In the genomic region with DNA sequence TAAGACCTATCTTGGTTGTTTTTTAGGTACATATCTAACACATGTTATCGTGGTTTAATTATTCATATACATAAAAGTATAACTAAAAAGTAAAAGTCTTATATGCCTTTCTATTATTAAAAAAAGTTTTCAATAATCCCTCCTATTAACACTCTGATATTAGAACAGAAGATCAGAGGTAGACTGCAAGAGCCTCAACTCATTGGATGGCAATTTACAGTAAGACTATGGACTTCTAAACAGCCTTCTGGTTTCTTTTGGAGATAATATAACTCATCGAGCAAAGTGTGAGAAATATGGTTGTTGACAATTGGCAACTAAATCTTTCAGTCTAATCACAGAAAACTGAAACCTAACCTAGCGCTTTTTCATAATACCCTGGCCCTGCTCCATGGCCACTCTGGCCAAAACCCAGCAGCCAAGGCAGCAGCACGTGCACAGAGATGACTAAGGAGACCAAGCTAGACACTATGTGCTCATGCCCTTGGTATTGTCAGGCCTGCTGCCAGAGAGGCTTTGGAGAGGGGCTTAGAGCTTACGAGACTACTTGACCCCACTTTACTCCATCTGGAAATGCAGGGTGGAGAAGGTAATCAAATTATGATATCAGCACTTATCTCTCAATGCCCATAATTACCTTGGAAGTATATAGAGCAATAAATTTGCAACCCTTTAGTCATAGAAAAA, we compare ENCODE assay signal across 8 cellular contexts. TPM values are rescaled to one million over a fixed set of nuclear protein-coding genes. Genes with fewer than 3 reads are reported as not detected.
A peak's percentile ranks its signal among the peaks of the same experiment; 100 is the strongest.
DNase-seq lines count a peak whose midpoint lies in the region; ATAC-seq and TF ChIP-seq lines count a peak whose summit lies in the region.

No MANE protein-coding gene starts in this region.

- peaks cover 10% of the 10 kb centered on the region for H3K4me1 Mint-ChIP-seq in endothelial cell (ENCODE audit: unreplicated experiment)

- no peaks in the 10 kb centered on the region for H3K9me3 Mint-ChIP-seq in endothelial cell (ENCODE audit: unreplicated experiment)

- H3K36me3 ChIP-seq in right atrium auricular region (peaks cover 5% of the 10 kb centered on the region), subcutaneous abdominal adipose tissue (ENCODE audit: control insufficient read depth in 5 of 5, insufficient read depth in 5 of 5, low read length in 5 of 5) (peaks cover 0 to 2% (median 1%) of the 10 kb centered on the region in 5 donors)

- H3K36me3 Mint-ChIP-seq in endothelial cell (ENCODE audit: low read depth, unreplicated experiment): peaks cover 7% of the 10 kb centered on the region

- H3K27me3 ChIP-seq in right atrium auricular region (no peaks in the 10 kb centered on the region), subcutaneous abdominal adipose tissue (ENCODE audit: control insufficient read depth in 5 of 5, insufficient read depth in 4 of 5, low read length in 5 of 5) (no peaks in the 10 kb centered on the region)

- no peaks in the 10 kb centered on the region for H3K9me3 ChIP-seq in right atrium auricular region
- H3K9me3 ChIP-seq in subcutaneous abdominal adipose tissue (ENCODE audit: control insufficient read depth in 5 of 5, low read length in 5 of 5): no peaks in the 10 kb centered on the region

- TF ChIP-seq CTCF in right atrium auricular region (IDR thresholded peaks at IDR 0.05): no peak
- TF ChIP-seq CTCF in endothelial cell (IDR thresholded peaks at IDR 0.05; ENCODE audit: unreplicated experiment): no peak

- H3K27ac ChIP-seq in right atrium auricular region: peak overlapping the region; percentile 59 to 78
- H3K27ac ChIP-seq in subcutaneous abdominal adipose tissue (ENCODE audit: low read depth, low read length): peak overlapping the region; percentile 68

- H3K4me3 Mint-ChIP-seq in endothelial cell (ENCODE audit: unreplicated experiment): no peak overlapping the region

- H3K27me3 Mint-ChIP-seq in endothelial cell (ENCODE audit: unreplicated experiment): no peaks in the 10 kb centered on the region

- H3K4me3 ChIP-seq in right atrium auricular region: no peak overlapping the region
- H3K4me3 ChIP-seq in subcutaneous abdominal adipose tissue (ENCODE audit: low read depth in 1 of 5, low read length in 5 of 5): peak overlapping the region in 3 of 5 donors; percentile 13 to 23 (median 15)

- DNase-seq in HS-5 (ENCODE audit: low read depth) (peak; percentile 72), amniotic stem cell (lab: John Stamatoyannopoulos, UW) (peak; percentile 51), right atrium auricular region (ENCODE audit: low spot score) (peak; percentile 94), NCI-H128 (lab: John Stamatoyannopoulos, UW; ENCODE audit: unreplicated experiment) (no peak), AML-193 (lab: John Stamatoyannopoulos, UW) (no peak), endothelial cell (ENCODE audit: low spot score) (no peak)

- H3K9ac ChIP-seq in subcutaneous abdominal adipose tissue (ENCODE audit: low read length in 5 of 5): no peak overlapping the region

- no peak overlapping the region for H3K27ac Mint-ChIP-seq in endothelial cell (ENCODE audit: unreplicated experiment)

- peaks cover 0 to 24% of the 10 kb centered on the region in 2 donors for H3K4me1 ChIP-seq in right atrium auricular region
- peaks cover 5 to 13% (median 11%) of the 10 kb centered on the region in 5 donors for H3K4me1 ChIP-seq in subcutaneous abdominal adipose tissue (ENCODE audit: control insufficient read depth in 5 of 5, insufficient read depth in 5 of 5, low read length in 5 of 5)

- no peak for ATAC-seq in GM21360 (IDR thresholded peaks at IDR 0.05; ENCODE audit: unreplicated experiment)

RNA-seq across cellular contexts. Expression of a gene that starts 40.6 kb away (rescaled TPM):
- total RNA-seq in right atrium auricular region (10 to 100 TPM; 11.1 to 12.5 TPM), endothelial cell (ENCODE audit: unreplicated experiment) (9.6 TPM)

Comparison
In these comparisons a context has a peak if more than half of its experiments do, and no peak if none do; other contexts are left out.
1. DNase-seq: peak in HS-5 (single experiment), amniotic stem cell (single experiment) and right atrium auricular region (single experiment); none in NCI-H128 (single experiment), AML-193 (0 of 2) and endothelial cell (single experiment).
2. H3K4me3 ChIP-seq: peak in subcutaneous abdominal adipose tissue (3 of 5); none in right atrium auricular region (0 of 2).